13 cellular contexts compared by ENCODE assay signal in genomic region chr9:129398101-129398795, GRCh38.
DNase-seq lines count a peak whose midpoint lies in the region; ATAC-seq and TF ChIP-seq lines count a peak whose summit lies in the region.
"Had no signal": no experiment of that assay in that cellular context is flagged by ENCODE, and none has a peak within 500 bp of the region (broad histone marks: within the 10 kb centered on the region; RNA-seq: fewer than 3 reads in every experiment).

No MANE protein-coding gene starts in this region.

- H3K9me3 ChIP-seq in endodermal cell (ENCODE audit: control insufficient read depth, low read length): no peaks in the 10 kb centered on the region
- H3K9me3 ChIP-seq in CD8-positive, alpha-beta memory T cell (ENCODE audit: low read length): no peaks in the 10 kb centered on the region

- POLR2A ChIA-PET in CD8-positive, alpha-beta memory T cell (lab: Charles Lee): no interaction called here

- H3K9me3 Mint-ChIP-seq in endodermal cell (no peaks in the 10 kb centered on the region), nephron progenitor cell (no peaks in the 10 kb centered on the region), type B pancreatic cell (no peaks in the 10 kb centered on the region), natural killer cell (no peaks in the 10 kb centered on the region)
- H3K9me3 Mint-ChIP-seq in CD8-positive, alpha-beta memory T cell: no peaks in the 10 kb centered on the region

- no peak overlapping the region for H3K9ac ChIP-seq in endodermal cell (ENCODE audit: extremely low read depth, low read length, poor library complexity, severe bottlenecking)

- no peaks in the 10 kb centered on the region for H3K36me3 ChIP-seq in endodermal cell (ENCODE audit: control insufficient read depth, insufficient read depth, low read length)
- no peaks in the 10 kb centered on the region for H3K36me3 ChIP-seq in CD8-positive, alpha-beta memory T cell (ENCODE audit: insufficient read depth, low read length)

- H3K27ac Mint-ChIP-seq in endodermal cell (no peak overlapping the region), nephron progenitor cell (peak overlapping the region; percentile 34), type B pancreatic cell (peak overlapping the region; percentile 11), natural killer cell (no peak overlapping the region)
- H3K27ac Mint-ChIP-seq in CD8-positive, alpha-beta memory T cell: no peak overlapping the region

- H3K36me3 Mint-ChIP-seq in endodermal cell (ENCODE audit: low read depth): no peaks in the 10 kb centered on the region
- H3K36me3 Mint-ChIP-seq in nephron progenitor cell (ENCODE audit: low read depth): no peaks in the 10 kb centered on the region
- H3K36me3 Mint-ChIP-seq in type B pancreatic cell: no peaks in the 10 kb centered on the region
- no peaks in the 10 kb centered on the region for H3K36me3 Mint-ChIP-seq in natural killer cell
- H3K36me3 Mint-ChIP-seq in CD8-positive, alpha-beta memory T cell: no peaks in the 10 kb centered on the region

- H3K27me3 ChIP-seq in endodermal cell (ENCODE audit: control insufficient read depth, insufficient read depth, low read length, poor library complexity, severe bottlenecking): peaks cover 21% of the 10 kb centered on the region
- H3K27me3 ChIP-seq in CD8-positive, alpha-beta memory T cell (ENCODE audit: insufficient read depth, low read length, poor library complexity, severe bottlenecking): no peaks in the 10 kb centered on the region

- intact Hi-C loops in Right ventricle myocardium superior (cut with DNase I): no loop called here
- intact Hi-C loops in cardiac septum (cut with DNase I): no loop called here
- intact Hi-C loops in natural killer cell (cut with micrococcal nuclease): no loop called here

- H3K4me3 Mint-ChIP-seq in endodermal cell (no peak overlapping the region), nephron progenitor cell (no peak overlapping the region), type B pancreatic cell (no peak overlapping the region), natural killer cell (no peak overlapping the region)
- H3K4me3 Mint-ChIP-seq in CD8-positive, alpha-beta memory T cell: no peak overlapping the region

- H3K4me1 ChIP-seq in endodermal cell (ENCODE audit: control insufficient read depth, insufficient read depth, low read length): no peaks in the 10 kb centered on the region
- H3K4me1 ChIP-seq in CD8-positive, alpha-beta memory T cell (ENCODE audit: insufficient read depth, low read length): no peaks in the 10 kb centered on the region

- TF ChIP-seq CTCF in endodermal cell (conservative IDR thresholded peaks at IDR 0.05) (no peak), nephron progenitor cell (IDR thresholded peaks at IDR 0.05) (no peak), type B pancreatic cell (conservative IDR thresholded peaks at IDR 0.05) (no peak), natural killer cell (IDR thresholded peaks at IDR 0.05) (no peak)

- no peak overlapping the region for H3K27ac ChIP-seq in endodermal cell (ENCODE audit: low read depth, low read length)
- no peak overlapping the region for H3K27ac ChIP-seq in CD8-positive, alpha-beta memory T cell (ENCODE audit: low read depth, low read length)
- H3K27ac ChIP-seq: C4-2B had no signal

- peaks cover 7% of the 10 kb centered on the region for H3K4me1 Mint-ChIP-seq in endodermal cell
- H3K4me1 Mint-ChIP-seq in nephron progenitor cell: peaks cover 22% of the 10 kb centered on the region
- H3K4me1 Mint-ChIP-seq in type B pancreatic cell (ENCODE audit: unreplicated experiment): peaks cover 26% of the 10 kb centered on the region
- peaks cover 0 to 5% of the 10 kb centered on the region in 2 donors for H3K4me1 Mint-ChIP-seq in natural killer cell
- peaks cover 0 to 2% (median 0%) of the 10 kb centered on the region in 3 donors for H3K4me1 Mint-ChIP-seq in CD8-positive, alpha-beta memory T cell

- no peak overlapping the region for H3K4me3 ChIP-seq in endodermal cell (ENCODE audit: low read length)
- H3K4me3 ChIP-seq in CD8-positive, alpha-beta memory T cell (ENCODE audit: low read length): no peak overlapping the region

- WGBS in endodermal cell (ENCODE audit: insufficient coverage in 1 of 2, insufficient read length in 1 of 2), 2 experiments: 82 to 84% methylated on average over 12 to 18 of the region's 18 CpGs

- CTCF ChIA-PET in CD8-positive, alpha-beta memory T cell (lab: Charles Lee): no interaction called here

- DNase-seq in Right ventricle myocardium superior (peak; percentile 19), cardiac septum (ENCODE audit: low spot score) (no peak), endodermal cell (peak; percentile 53), nephron progenitor cell (no peak), type B pancreatic cell (ENCODE audit: extremely low spot score, unreplicated experiment) (no peak), natural killer cell (no peak)
- DNase-seq in CD8-positive, alpha-beta memory T cell: no peak
- no peak for DNase-seq in stimulated activated CD4-positive, alpha-beta T cell treated with anti-CD3 and anti-CD28 coated beads, Interleukin-1b, Interleukin-23, amount 100 ng/mL, for 48 hours
- DNase-seq: COR-L47, NCI-H1436, NCI-H2029 treated with DMSO at 0.1 percent for 48 hours, NCI-H524 had no signal

- peaks cover 2% of the 10 kb centered on the region for H3K27me3 Mint-ChIP-seq in endodermal cell (ENCODE audit: insufficient read depth)
- peaks cover 4% of the 10 kb centered on the region for H3K27me3 Mint-ChIP-seq in nephron progenitor cell (ENCODE audit: low read depth, poor library complexity)
- H3K27me3 Mint-ChIP-seq in type B pancreatic cell: no peaks in the 10 kb centered on the region
- H3K27me3 Mint-ChIP-seq in natural killer cell (ENCODE audit: low read depth in 2 of 2): peaks cover 0 to 3% of the 10 kb centered on the region in 2 donors
- no peaks in the 10 kb centered on the region for H3K27me3 Mint-ChIP-seq in CD8-positive, alpha-beta memory T cell

- ATAC-seq in Right ventricle myocardium superior (ENCODE audit: poor library complexity): no peak
- ATAC-seq in natural killer cell: no peak

Comparison
In these comparisons a context has a peak if more than half of its experiments do, and no peak if none do; other contexts are left out.
1. DNase-seq: peak in Right ventricle myocardium superior (single experiment) and endodermal cell (single experiment); none in cardiac septum (single experiment), nephron progenitor cell (single experiment), type B pancreatic cell (single experiment), natural killer cell (single experiment), CD8-positive, alpha-beta memory T cell (0 of 5) and stimulated activated CD4-positive, alpha-beta T cell treated with anti-CD3 and anti-CD28 coated beads, Interleukin-1b, Interleukin-23, amount 100 ng/mL, for 48 hours (single experiment).
2. H3K27ac Mint-ChIP-seq: peak in nephron progenitor cell (single experiment) and type B pancreatic cell (single experiment); none in endodermal cell (single experiment), natural killer cell (0 of 2) and CD8-positive, alpha-beta memory T cell (0 of 8).